ENCODE assay signal across 8 cellular contexts in the genomic region with DNA sequence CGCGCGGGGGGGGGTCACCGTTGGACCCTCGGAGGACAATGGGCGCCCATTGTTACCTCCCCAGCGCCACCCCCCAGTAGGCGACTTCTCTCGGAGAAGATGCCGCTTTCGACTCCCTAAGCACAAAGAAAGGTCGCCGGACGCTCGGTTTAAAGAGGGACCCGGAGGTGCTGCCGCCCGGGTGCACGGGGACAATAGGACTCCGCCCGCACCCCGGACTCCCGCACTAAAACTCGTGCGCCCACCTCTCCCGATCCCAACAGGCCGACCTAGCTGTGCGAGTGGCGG. TPM values are rescaled to one million over a fixed set of nuclear protein-coding genes. Genes with fewer than 3 reads are reported as not detected.
DNase-seq lines count a peak whose midpoint lies in the region; ATAC-seq and TF ChIP-seq lines count a peak whose summit lies in the region.

No MANE protein-coding gene starts in this region.

- no peak for TF ChIP-seq CTCF in kidney epithelial cell (IDR thresholded peaks at IDR 0.05; ENCODE audit: insufficient read depth, low read length, poor library complexity, severe bottlenecking)
- TF ChIP-seq CTCF in thoracic aorta (IDR thresholded peaks at IDR 0.05) = no peak

- H3K36me3 Mint-ChIP-seq in activated naive CD8-positive, alpha-beta T cell treated with anti-CD3 and anti-CD28 coated beads, Interleukin-2, amount 10 ng/mL, durations not matched to agents 7 days and 5 days = peaks cover 3% of the 10 kb centered on the region

- H3K27me3 Mint-ChIP-seq in activated naive CD8-positive, alpha-beta T cell treated with anti-CD3 and anti-CD28 coated beads, Interleukin-2, amount 10 ng/mL, durations not matched to agents 7 days and 5 days = peaks cover 2% of the 10 kb centered on the region

- no peaks in the 10 kb centered on the region for H3K9me3 Mint-ChIP-seq in activated naive CD8-positive, alpha-beta T cell treated with anti-CD3 and anti-CD28 coated beads, Interleukin-2, amount 10 ng/mL, durations not matched to agents 7 days and 5 days

- H3K9me3 ChIP-seq in thoracic aorta = no peaks in the 10 kb centered on the region

- peaks cover 22 to 33% of the 10 kb centered on the region in 2 donors for H3K4me1 ChIP-seq in thoracic aorta (ENCODE audit: control insufficient read depth in 1 of 2, low read depth in 2 of 2)

- H3K36me3 ChIP-seq in kidney epithelial cell (ENCODE audit: control insufficient read depth, insufficient read depth, low read length) (no peaks in the 10 kb centered on the region), thoracic aorta (no peaks in the 10 kb centered on the region)

- peaks cover 30% of the 10 kb centered on the region for H3K4me1 Mint-ChIP-seq in activated naive CD8-positive, alpha-beta T cell treated with anti-CD3 and anti-CD28 coated beads, Interleukin-2, amount 10 ng/mL, durations not matched to agents 7 days and 5 days

- H3K27ac Mint-ChIP-seq in activated naive CD8-positive, alpha-beta T cell treated with anti-CD3 and anti-CD28 coated beads, Interleukin-2, amount 10 ng/mL, durations not matched to agents 7 days and 5 days = peak overlapping the region; percentile 84

- H3K4me3 ChIP-seq in kidney epithelial cell (ENCODE audit: low read depth, low read length) (peak overlapping the region; percentile 75), thoracic aorta (peak overlapping the region; percentile 97)

- peak; percentile 12 for ATAC-seq in HG03439 (IDR thresholded peaks at IDR 0.05; ENCODE audit: unreplicated experiment)
- ATAC-seq in activated naive CD8-positive, alpha-beta T cell treated with anti-CD3 and anti-CD28 coated beads, Interleukin-2, amount 10 ng/mL, durations not matched to agents 7 days and 5 days (ENCODE audit: low read depth) = no peak
- ATAC-seq in thoracic aorta (ENCODE audit: insufficient number of reproducible peaks, low FRiP score, low read depth) = no peak

- POLR2A ChIA-PET in activated naive CD8-positive, alpha-beta T cell treated with anti-CD3 and anti-CD28 coated beads, Interleukin-2, amount 10 ng/mL, durations not matched to agents 7 days and 5 days (lab: Charles Lee) = interaction anchor here (0.7 to 3.2 kb wide), 16 partner anchors 10 to 515 kb away, joined by 3 to 22 read pairs (median 4); a partner anchor contains a TSS

- no peaks in the 10 kb centered on the region for H3K27me3 ChIP-seq in kidney epithelial cell (ENCODE audit: control insufficient read depth, insufficient read depth, low read length)
- H3K27me3 ChIP-seq in thoracic aorta (replicated peaks; ENCODE audit: insufficient read depth) = no peaks in the 10 kb centered on the region

- peak overlapping the region; percentile 81 for H3K4me3 Mint-ChIP-seq in activated naive CD8-positive, alpha-beta T cell treated with anti-CD3 and anti-CD28 coated beads, Interleukin-2, amount 10 ng/mL, durations not matched to agents 7 days and 5 days

- peak overlapping the region; percentile 89 to 95 for H3K27ac ChIP-seq in thoracic aorta

- peak; percentile 49 to 58 for DNase-seq in NOMO-1 (lab: John Stamatoyannopoulos, UW; ENCODE audit: unreplicated experiment in 2 of 2)
- DNase-seq in NOMO-1 treated with dmso at 0.1 percent for 144 hours (lab: John Stamatoyannopoulos, UW; ENCODE audit: unreplicated experiment) = no peak
- DNase-seq in activated naive CD8-positive, alpha-beta T cell treated with anti-CD3 and anti-CD28 coated beads, Interleukin-2, amount 10 ng/mL, durations not matched to agents 7 days and 5 days = no peak
- no peak for DNase-seq in kidney epithelial cell (ENCODE audit: low read depth)
- no peak for DNase-seq in thoracic aorta (ENCODE audit: low spot score)
- DNase-seq in superior temporal gyrus (ENCODE audit: extremely low spot score) = no peak
- no peak for DNase-seq in SIG-M5 (lab: John Stamatoyannopoulos, UW)

RNA-seq across cellular contexts. Expression of a gene that starts 0.3 kb away (rescaled TPM):
- total RNA-seq in activated naive CD8-positive, alpha-beta T cell treated with anti-CD3 and anti-CD28 coated beads, Interleukin-2, amount 10 ng/mL, durations not matched to agents 7 days and 5 days = 10 to 100 TPM; 39.5 to 40.1 TPM
- 68.7 and 76.3 TPM in 2 replicates for total RNA-seq in kidney epithelial cell
- total RNA-seq in thoracic aorta = 10 to 100 TPM; 42.2 to 57.4 TPM

Comparison
In these comparisons a context has a peak if more than half of its experiments do, and no peak if none do; other contexts are left out.
1. DNase-seq: peak in NOMO-1 (2 of 2); none in NOMO-1 treated with dmso at 0.1 percent for 144 hours (single experiment), activated naive CD8-positive, alpha-beta T cell treated with anti-CD3 and anti-CD28 coated beads, Interleukin-2, amount 10 ng/mL, durations not matched to agents 7 days and 5 days (single experiment), kidney epithelial cell (single experiment), thoracic aorta (single experiment), superior temporal gyrus (single experiment) and SIG-M5 (single experiment).